30 cellular contexts compared by ENCODE assay signal in the genomic region with DNA sequence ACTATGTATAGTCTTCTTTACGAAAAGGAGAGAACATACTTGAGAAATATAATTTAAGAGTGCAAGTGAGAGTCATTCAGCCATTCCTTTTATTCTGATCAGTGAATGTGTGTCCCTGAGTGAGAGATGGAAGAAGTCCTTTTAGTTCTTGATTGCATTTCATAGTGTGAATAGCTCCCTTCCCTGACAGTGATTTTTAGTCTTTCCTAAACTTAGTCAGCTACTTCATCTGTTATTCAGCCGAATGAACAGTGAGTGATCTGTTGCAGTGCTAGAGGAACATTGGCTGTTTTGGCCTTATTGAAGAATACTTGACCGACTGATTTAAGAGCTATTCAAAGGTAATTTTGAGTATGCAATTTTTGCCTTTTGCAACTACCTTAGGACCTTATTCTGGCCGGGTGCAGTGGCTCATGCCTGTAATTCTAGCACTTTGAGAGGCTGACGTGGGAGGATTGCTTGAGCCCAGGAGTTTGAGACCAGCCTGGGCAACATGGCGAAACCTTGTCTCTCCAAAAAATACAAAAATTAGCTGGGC.
"Had no signal": no experiment of that assay in that cellular context is flagged by ENCODE, and none has a peak within 500 bp of the region (broad histone marks: within the 10 kb centered on the region; RNA-seq: fewer than 3 reads in every experiment).

No MANE protein-coding gene starts in this region.

- H3K4me2 ChIP-seq: SK-N-SH had no signal

- H3K27me3 ChIP-seq: body of pancreas, breast epithelium, MG63, SJCRH30 had no signal

- DNase-seq: activated B cell treated with CpG ODN at 0.5 μM for 24 hours; activated CD4-positive, alpha-beta T cell treated with anti-CD3 and anti-CD28 coated beads for 1 hour; activated CD4-positive, alpha-beta T cell treated with anti-CD3 and anti-CD28 coated beads for 48 hours; activated CD8-positive, alpha-beta T cell treated with anti-CD3 and anti-CD28 coated beads for 36 hours; activated gamma-delta T cell; activated naive CD4-positive, alpha-beta T cell treated with Interleukin-2 at 50 U/mL for 16 hours; activated naive CD8-positive, alpha-beta T cell treated with anti-CD3 and anti-CD28 coated beads, Interleukin-2, amount 10 ng/mL, durations not matched to agents 7 days and 5 days; activated T-cell treated with anti-CD3 and anti-CD28 coated beads, Interleukin-2, amount 50 U/mL, for 24 hours; amygdala; body of pancreas; Karpas-422; KBM-7; MG63; MV-4-11; NCI-H1092; NCI-H1436 treated with DMSO at 0.1 percent for 48 hours; NCI-H1694 treated with DMSO at 0.1 percent for 48 hours; NCI-H2029; NCI-H345; NCI-H524 treated with DMSO at 0.1 percent for 48 hours; SHP77; SJCRH30; SK-N-SH had no signal

- FAIRE-seq: astrocyte had no signal

- ATAC-seq: activated CD8-positive, alpha-beta T cell treated with anti-CD3 and anti-CD28 coated beads for 36 hours; body of pancreas; Panc1 had no signal

- H3K9me2 ChIP-seq: SK-N-SH had no signal

- H3K9me3 Mint-ChIP-seq: activated B cell treated with CpG ODN at 0.5 μM for 24 hours; activated CD8-positive, alpha-beta T cell treated with anti-CD3 and anti-CD28 coated beads for 36 hours; activated naive CD4-positive, alpha-beta T cell treated with anti-CD3 and anti-CD28 coated beads, Interleukin-2, amount 50 U/mL, for 24 hours; activated T-cell treated with anti-CD3 and anti-CD28 coated beads, Interleukin-2, amount 50 U/mL, for 24 hours; activated T-helper 2 cell treated with anti-CD3 and anti-CD28 coated beads, Interferon-gamma antibody, Interleukin-2, Interleukin-4, amounts not matched to agents 10 μg/mL and 5 μg/mL and 100 μg/mL, durations not matched to agents 14 hours and 24 hours and 36 hours; T-helper 2 cell treated with Interferon-gamma antibody and Interleukin-4, amounts not matched to agents 5 μg/mL and 100 μg/mL, for 36 hours had no signal

- H3K36me3 ChIP-seq: breast epithelium, MG63, SJCRH30 had no signal

- H3K27ac ChIP-seq: body of pancreas, breast epithelium, SJCRH30 had no signal

- H3K9ac ChIP-seq: SK-N-SH had no signal

- H3K4me1 ChIP-seq: body of pancreas, breast epithelium, SJCRH30 had no signal

- H3K9me3 ChIP-seq: body of pancreas, breast epithelium, MG63, SJCRH30, SK-N-SH had no signal

- H3K4me3 Mint-ChIP-seq: activated B cell treated with CpG ODN at 0.5 μM for 24 hours; activated CD8-positive, alpha-beta T cell treated with anti-CD3 and anti-CD28 coated beads for 36 hours; activated naive CD4-positive, alpha-beta T cell treated with anti-CD3 and anti-CD28 coated beads, Interleukin-2, amount 50 U/mL, for 24 hours; activated naive CD8-positive, alpha-beta T cell treated with anti-CD3 and anti-CD28 coated beads, Interleukin-2, amount 10 ng/mL, durations not matched to agents 7 days and 5 days; activated T-cell treated with anti-CD3 and anti-CD28 coated beads, Interleukin-2, amount 50 U/mL, for 24 hours; T-helper 1 cell treated with Interleukin-12 subunit alpha and Interleukin-12 subunit beta and Interleukin-4 antibody, amounts not matched to agents 30 μg/mL and 1 μg/mL, for 36 hours; T-helper 2 cell treated with Interferon-gamma antibody and Interleukin-4, amounts not matched to agents 5 μg/mL and 100 μg/mL, for 36 hours had no signal

- H3K27ac Mint-ChIP-seq: activated B cell treated with CpG ODN at 0.5 μM for 24 hours; activated CD8-positive, alpha-beta T cell treated with anti-CD3 and anti-CD28 coated beads for 36 hours; activated naive CD4-positive, alpha-beta T cell treated with anti-CD3 and anti-CD28 coated beads, Interleukin-2, amount 50 U/mL, for 24 hours; activated naive CD8-positive, alpha-beta T cell treated with anti-CD3 and anti-CD28 coated beads, Interleukin-2, amount 10 ng/mL, durations not matched to agents 7 days and 5 days; activated T-cell treated with anti-CD3 and anti-CD28 coated beads, Interleukin-2, amount 50 U/mL, for 24 hours; activated T-helper 2 cell treated with anti-CD3 and anti-CD28 coated beads, Interferon-gamma antibody, Interleukin-2, Interleukin-4, amounts not matched to agents 10 μg/mL and 5 μg/mL and 100 μg/mL, durations not matched to agents 14 hours and 24 hours and 36 hours; T-helper 1 cell treated with Interleukin-12 subunit alpha and Interleukin-12 subunit beta and Interleukin-4 antibody, amounts not matched to agents 30 μg/mL and 1 μg/mL, for 36 hours; T-helper 2 cell treated with Interferon-gamma antibody and Interleukin-4, amounts not matched to agents 5 μg/mL and 100 μg/mL, for 36 hours had no signal

- H3K36me3 Mint-ChIP-seq: activated naive CD4-positive, alpha-beta T cell treated with anti-CD3 and anti-CD28 coated beads, Interleukin-2, amount 50 U/mL, for 24 hours; activated naive CD8-positive, alpha-beta T cell treated with anti-CD3 and anti-CD28 coated beads, Interleukin-2, amount 10 ng/mL, durations not matched to agents 7 days and 5 days had no signal

- H3K27me3 Mint-ChIP-seq: activated B cell treated with CpG ODN at 0.5 μM for 24 hours; activated CD8-positive, alpha-beta T cell treated with anti-CD3 and anti-CD28 coated beads for 36 hours; activated naive CD4-positive, alpha-beta T cell treated with anti-CD3 and anti-CD28 coated beads, Interleukin-2, amount 50 U/mL, for 24 hours; activated naive CD8-positive, alpha-beta T cell treated with anti-CD3 and anti-CD28 coated beads, Interleukin-2, amount 10 ng/mL, durations not matched to agents 7 days and 5 days; activated T-cell treated with anti-CD3 and anti-CD28 coated beads, Interleukin-2, amount 50 U/mL, for 24 hours had no signal

- H3K4me3 ChIP-seq: body of pancreas, breast epithelium, MG63, SJCRH30 had no signal
